1 cellular context compared by ENCODE assay signal in the genomic region with DNA sequence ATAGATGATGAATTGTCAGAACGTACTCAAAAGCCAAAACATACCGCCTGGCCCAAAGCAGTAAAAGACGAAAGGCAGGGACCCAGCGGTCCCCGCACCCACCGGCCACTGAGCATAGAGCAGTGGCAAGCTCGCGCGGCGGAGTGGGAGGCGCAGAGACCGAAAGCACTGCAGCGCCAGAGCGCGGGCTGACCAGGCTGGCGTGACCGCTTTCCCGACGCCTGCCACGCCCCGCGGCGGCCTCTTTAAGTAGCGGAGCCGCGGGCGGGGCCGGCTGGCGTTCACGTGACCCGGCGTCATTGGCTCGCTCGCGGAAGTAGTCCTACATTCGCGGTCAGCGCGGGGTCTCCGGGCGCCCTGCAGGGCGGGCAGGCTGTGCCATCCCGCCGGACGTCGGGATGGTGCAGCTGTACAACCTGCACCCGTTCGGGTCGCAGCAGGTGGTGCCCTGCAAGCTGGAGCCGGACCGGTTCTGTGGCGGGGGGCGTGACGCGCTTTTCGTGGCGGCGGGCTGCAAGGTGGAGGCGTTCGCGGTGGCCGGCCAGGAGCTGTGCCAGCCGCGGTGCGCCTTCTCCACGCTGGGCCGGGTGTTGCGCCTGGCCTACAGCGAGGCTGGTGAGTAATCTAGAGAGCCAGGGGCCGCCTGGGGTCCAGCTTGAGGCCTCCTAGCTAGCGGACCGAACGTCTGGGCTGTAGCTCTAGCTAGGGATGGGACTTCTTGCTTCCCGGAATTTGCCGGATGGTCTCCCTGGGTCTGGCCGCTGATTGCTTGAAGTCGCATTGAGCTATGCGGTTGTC.
A peak's percentile ranks its signal among the peaks of the same experiment; 100 is the strongest.
TF ChIP-seq lines count a peak whose summit lies in the region.

A gene with protein sequence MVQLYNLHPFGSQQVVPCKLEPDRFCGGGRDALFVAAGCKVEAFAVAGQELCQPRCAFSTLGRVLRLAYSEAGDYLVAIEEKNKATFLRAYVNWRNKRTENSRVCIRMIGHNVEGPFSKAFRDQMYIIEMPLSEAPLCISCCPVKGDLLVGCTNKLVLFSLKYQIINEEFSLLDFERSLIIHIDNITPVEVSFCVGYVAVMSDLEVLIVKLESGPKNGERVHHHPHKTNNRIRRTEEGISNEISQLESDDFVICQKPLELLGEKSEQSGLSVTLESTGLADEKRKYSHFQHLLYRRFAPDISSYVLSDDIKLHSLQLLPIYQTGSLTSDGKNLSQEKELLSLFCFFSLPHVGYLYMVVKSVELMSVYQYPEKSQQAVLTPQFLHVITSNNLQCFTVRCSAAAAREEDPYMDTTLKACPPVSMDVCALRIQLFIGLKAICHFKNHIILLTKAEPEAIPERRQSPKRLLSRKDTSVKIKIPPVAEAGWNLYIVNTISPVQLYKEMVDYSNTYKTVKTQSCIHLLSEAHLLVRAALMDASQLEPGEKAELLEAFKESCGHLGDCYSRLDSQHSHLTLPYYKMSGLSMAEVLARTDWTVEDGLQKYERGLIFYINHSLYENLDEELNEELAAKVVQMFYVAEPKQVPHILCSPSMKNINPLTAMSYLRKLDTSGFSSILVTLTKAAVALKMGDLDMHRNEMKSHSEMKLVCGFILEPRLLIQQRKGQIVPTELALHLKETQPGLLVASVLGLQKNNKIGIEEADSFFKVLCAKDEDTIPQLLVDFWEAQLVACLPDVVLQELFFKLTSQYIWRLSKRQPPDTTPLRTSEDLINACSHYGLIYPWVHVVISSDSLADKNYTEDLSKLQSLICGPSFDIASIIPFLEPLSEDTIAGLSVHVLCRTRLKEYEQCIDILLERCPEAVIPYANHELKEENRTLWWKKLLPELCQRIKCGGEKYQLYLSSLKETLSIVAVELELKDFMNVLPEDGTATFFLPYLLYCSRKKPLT (plus strand): TSS at position 313 of the 798 bp plus-strand sequence. CDS start 86 bp downstream, at position 399.

TF ChIP-seq in HepG2, 621 proteins besides CTCF, POLR2A, EP300 and RAD21 (continued from another document and continues in another):
- TF ChIP-seq MAZ (IDR thresholded peaks at IDR 0.05; ENCODE audit: borderline replicate concordance, low read depth, low read length) (peak; percentile 47; the same call in 1 of the 2 replicates), MAZ (CRISPR knock-in tag; IDR thresholded peaks at IDR 0.05; ENCODE audit: low read depth) (peak; percentile 77), THYN1 (CRISPR knock-in tag; IDR thresholded peaks at IDR 0.05; ENCODE audit: borderline replicate concordance, low read depth) (no peak), YEATS4 (CRISPR knock-in tag; IDR thresholded peaks at IDR 0.05; ENCODE audit: borderline replicate concordance) (peak; percentile 85), RBAK (CRISPR knock-in tag; IDR thresholded peaks at IDR 0.05) (no peak), ZNF274 (CRISPR knock-in tag; IDR thresholded peaks at IDR 0.05) (peak; percentile 70; the same call in 1 of the 2 replicates), FLYWCH1 (CRISPR knock-in tag; IDR thresholded peaks at IDR 0.05) (peak; percentile 87), TBX2 (CRISPR knock-in tag; IDR thresholded peaks at IDR 0.05; ENCODE audit: borderline replicate concordance) (peak; percentile 78), ZNF460 (CRISPR knock-in tag; IDR thresholded peaks at IDR 0.05; ENCODE audit: borderline replicate concordance) (no peak; the same call in 1 of the 2 replicates), ZNF549 (CRISPR knock-in tag; IDR thresholded peaks at IDR 0.05) (no peak), PHF5A (CRISPR knock-in tag; IDR thresholded peaks at IDR 0.05; ENCODE audit: low read depth, unreplicated experiment) (peak; percentile 56), ZFP62 (CRISPR knock-in tag; IDR thresholded peaks at IDR 0.05) (0 out of 2 replicates have a peak, but pooled peaks have one; percentile 56), TBL1XR1 (IDR thresholded peaks at IDR 0.05; ENCODE audit: borderline replicate concordance, low read length, partially characterized antibody) (no peak), KLF15 (CRISPR knock-in tag; IDR thresholded peaks at IDR 0.05; ENCODE audit: borderline replicate concordance) (peak; percentile 81; the same call in 1 of the 2 replicates), ZNF12 (CRISPR knock-in tag; IDR thresholded peaks at IDR 0.05) (peak; percentile 48; the same call in 1 of the 2 replicates), ZZZ3 (CRISPR knock-in tag; IDR thresholded peaks at IDR 0.05; ENCODE audit: borderline replicate concordance) (peak; percentile 74; the same call in 1 of the 2 replicates), KMT2A (CRISPR knock-in tag; IDR thresholded peaks at IDR 0.05) (peak; percentile 94), MATR3 (CRISPR knock-in tag; IDR thresholded peaks at IDR 0.05) (no peak), TSC22D2 (CRISPR knock-in tag; IDR thresholded peaks at IDR 0.05; ENCODE audit: borderline replicate concordance) (peak; percentile 22; the same call in 1 of the 2 replicates), TAF1 (CRISPR knock-in tag; IDR thresholded peaks at IDR 0.05) (peak; percentile 87), TRIM24 (CRISPR knock-in tag; IDR thresholded peaks at IDR 0.05) (no peak), CREM (IDR thresholded peaks at IDR 0.05) (peak; percentile 36; the same call in 1 of the 2 replicates), CREM (CRISPR knock-in tag; IDR thresholded peaks at IDR 0.05) (no peak), MXI1 (IDR thresholded peaks at IDR 0.05; ENCODE audit: borderline replicate concordance, low read depth, low read length) (peak; percentile 86; the same call in 1 of the 3 replicates), SP4 (CRISPR knock-in tag; IDR thresholded peaks at IDR 0.05) (peak; percentile 91), ZNF441 (CRISPR knock-in tag; IDR thresholded peaks at IDR 0.05; ENCODE audit: borderline replicate concordance) (peak; percentile 73; the same call in 1 of the 2 replicates), CBX1 (IDR thresholded peaks at IDR 0.05; ENCODE audit: low read depth) (no peak), TCF12 (IDR thresholded peaks at IDR 0.05) (no peak), TCF12 (CRISPR knock-in tag; IDR thresholded peaks at IDR 0.05) (peak; percentile 50; the same call in 1 of the 2 replicates), ZFP37 (CRISPR knock-in tag; IDR thresholded peaks at IDR 0.05; ENCODE audit: borderline replicate concordance) (no peak)
- TF ChIP-seq, protein P1, sequence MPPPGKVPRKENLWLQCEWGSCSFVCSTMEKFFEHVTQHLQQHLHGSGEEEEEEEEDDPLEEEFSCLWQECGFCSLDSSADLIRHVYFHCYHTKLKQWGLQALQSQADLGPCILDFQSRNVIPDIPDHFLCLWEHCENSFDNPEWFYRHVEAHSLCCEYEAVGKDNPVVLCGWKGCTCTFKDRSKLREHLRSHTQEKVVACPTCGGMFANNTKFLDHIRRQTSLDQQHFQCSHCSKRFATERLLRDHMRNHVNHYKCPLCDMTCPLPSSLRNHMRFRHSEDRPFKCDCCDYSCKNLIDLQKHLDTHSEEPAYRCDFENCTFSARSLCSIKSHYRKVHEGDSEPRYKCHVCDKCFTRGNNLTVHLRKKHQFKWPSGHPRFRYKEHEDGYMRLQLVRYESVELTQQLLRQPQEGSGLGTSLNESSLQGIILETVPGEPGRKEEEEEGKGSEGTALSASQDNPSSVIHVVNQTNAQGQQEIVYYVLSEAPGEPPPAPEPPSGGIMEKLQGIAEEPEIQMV (CRISPR knock-in tag; IDR thresholded peaks at IDR 0.05; ENCODE audit: low read depth) = no peak
- TF ChIP-seq, protein P2, sequence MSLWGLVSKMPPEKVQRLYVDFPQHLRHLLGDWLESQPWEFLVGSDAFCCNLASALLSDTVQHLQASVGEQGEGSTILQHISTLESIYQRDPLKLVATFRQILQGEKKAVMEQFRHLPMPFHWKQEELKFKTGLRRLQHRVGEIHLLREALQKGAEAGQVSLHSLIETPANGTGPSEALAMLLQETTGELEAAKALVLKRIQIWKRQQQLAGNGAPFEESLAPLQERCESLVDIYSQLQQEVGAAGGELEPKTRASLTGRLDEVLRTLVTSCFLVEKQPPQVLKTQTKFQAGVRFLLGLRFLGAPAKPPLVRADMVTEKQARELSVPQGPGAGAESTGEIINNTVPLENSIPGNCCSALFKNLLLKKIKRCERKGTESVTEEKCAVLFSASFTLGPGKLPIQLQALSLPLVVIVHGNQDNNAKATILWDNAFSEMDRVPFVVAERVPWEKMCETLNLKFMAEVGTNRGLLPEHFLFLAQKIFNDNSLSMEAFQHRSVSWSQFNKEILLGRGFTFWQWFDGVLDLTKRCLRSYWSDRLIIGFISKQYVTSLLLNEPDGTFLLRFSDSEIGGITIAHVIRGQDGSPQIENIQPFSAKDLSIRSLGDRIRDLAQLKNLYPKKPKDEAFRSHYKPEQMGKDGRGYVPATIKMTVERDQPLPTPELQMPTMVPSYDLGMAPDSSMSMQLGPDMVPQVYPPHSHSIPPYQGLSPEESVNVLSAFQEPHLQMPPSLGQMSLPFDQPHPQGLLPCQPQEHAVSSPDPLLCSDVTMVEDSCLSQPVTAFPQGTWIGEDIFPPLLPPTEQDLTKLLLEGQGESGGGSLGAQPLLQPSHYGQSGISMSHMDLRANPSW (CRISPR knock-in tag; IDR thresholded peaks at IDR 0.05; ENCODE audit: borderline replicate concordance) = peak; percentile 31; the same call in 1 of the 2 replicates
- TF ChIP-seq, protein P3, sequence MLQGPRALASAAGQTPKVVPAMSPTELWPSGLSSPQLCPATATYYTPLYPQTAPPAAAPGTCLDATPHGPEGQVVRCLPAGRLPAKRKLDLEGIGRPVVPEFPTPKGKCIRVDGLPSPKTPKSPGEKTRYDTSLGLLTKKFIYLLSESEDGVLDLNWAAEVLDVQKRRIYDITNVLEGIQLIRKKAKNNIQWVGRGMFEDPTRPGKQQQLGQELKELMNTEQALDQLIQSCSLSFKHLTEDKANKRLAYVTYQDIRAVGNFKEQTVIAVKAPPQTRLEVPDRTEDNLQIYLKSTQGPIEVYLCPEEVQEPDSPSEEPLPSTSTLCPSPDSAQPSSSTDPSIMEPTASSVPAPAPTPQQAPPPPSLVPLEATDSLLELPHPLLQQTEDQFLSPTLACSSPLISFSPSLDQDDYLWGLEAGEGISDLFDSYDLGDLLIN (CRISPR knock-in tag; IDR thresholded peaks at IDR 0.05; ENCODE audit: borderline replicate concordance) = peak; percentile 19
- TF ChIP-seq, protein P4, sequence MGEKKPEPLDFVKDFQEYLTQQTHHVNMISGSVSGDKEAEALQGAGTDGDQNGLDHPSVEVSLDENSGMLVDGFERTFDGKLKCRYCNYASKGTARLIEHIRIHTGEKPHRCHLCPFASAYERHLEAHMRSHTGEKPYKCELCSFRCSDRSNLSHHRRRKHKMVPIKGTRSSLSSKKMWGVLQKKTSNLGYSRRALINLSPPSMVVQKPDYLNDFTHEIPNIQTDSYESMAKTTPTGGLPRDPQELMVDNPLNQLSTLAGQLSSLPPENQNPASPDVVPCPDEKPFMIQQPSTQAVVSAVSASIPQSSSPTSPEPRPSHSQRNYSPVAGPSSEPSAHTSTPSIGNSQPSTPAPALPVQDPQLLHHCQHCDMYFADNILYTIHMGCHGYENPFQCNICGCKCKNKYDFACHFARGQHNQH (CRISPR knock-in tag; IDR thresholded peaks at IDR 0.05) = no peak; the same call in 1 of the 2 replicates
- TF ChIP-seq, protein P5, sequence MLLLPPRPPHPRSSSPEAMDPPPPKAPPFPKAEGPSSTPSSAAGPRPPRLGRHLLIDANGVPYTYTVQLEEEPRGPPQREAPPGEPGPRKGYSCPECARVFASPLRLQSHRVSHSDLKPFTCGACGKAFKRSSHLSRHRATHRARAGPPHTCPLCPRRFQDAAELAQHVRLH (CRISPR knock-in tag; IDR thresholded peaks at IDR 0.05; ENCODE audit: borderline replicate concordance, low read depth) = no peak
- TF ChIP-seq, protein P6, sequence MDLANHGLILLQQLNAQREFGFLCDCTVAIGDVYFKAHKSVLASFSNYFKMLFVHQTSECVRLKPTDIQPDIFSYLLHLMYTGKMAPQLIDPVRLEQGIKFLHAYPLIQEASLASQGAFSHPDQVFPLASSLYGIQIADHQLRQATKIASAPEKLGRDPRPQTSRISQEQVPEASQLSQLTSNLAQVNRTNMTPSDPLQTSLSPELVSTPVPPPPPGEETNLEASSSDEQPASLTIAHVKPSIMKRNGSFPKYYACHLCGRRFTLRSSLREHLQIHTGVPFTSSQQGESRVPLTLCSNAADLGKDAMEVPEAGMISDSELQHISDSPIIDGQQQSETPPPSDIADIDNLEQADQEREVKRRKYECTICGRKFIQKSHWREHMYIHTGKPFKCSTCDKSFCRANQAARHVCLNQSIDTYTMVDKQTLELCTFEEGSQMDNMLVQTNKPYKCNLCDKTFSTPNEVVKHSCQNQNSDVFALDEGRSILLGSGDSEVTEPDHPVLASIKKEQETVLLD (CRISPR knock-in tag; IDR thresholded peaks at IDR 0.05; ENCODE audit: low read depth) = 0 out of 2 replicates have a peak, but pooled peaks have one; percentile 20
- TF ChIP-seq, protein P7, sequence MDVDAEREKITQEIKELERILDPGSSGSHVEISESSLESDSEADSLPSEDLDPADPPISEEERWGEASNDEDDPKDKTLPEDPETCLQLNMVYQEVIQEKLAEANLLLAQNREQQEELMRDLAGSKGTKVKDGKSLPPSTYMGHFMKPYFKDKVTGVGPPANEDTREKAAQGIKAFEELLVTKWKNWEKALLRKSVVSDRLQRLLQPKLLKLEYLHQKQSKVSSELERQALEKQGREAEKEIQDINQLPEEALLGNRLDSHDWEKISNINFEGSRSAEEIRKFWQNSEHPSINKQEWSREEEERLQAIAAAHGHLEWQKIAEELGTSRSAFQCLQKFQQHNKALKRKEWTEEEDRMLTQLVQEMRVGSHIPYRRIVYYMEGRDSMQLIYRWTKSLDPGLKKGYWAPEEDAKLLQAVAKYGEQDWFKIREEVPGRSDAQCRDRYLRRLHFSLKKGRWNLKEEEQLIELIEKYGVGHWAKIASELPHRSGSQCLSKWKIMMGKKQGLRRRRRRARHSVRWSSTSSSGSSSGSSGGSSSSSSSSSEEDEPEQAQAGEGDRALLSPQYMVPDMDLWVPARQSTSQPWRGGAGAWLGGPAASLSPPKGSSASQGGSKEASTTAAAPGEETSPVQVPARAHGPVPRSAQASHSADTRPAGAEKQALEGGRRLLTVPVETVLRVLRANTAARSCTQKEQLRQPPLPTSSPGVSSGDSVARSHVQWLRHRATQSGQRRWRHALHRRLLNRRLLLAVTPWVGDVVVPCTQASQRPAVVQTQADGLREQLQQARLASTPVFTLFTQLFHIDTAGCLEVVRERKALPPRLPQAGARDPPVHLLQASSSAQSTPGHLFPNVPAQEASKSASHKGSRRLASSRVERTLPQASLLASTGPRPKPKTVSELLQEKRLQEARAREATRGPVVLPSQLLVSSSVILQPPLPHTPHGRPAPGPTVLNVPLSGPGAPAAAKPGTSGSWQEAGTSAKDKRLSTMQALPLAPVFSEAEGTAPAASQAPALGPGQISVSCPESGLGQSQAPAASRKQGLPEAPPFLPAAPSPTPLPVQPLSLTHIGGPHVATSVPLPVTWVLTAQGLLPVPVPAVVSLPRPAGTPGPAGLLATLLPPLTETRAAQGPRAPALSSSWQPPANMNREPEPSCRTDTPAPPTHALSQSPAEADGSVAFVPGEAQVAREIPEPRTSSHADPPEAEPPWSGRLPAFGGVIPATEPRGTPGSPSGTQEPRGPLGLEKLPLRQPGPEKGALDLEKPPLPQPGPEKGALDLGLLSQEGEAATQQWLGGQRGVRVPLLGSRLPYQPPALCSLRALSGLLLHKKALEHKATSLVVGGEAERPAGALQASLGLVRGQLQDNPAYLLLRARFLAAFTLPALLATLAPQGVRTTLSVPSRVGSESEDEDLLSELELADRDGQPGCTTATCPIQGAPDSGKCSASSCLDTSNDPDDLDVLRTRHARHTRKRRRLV (CRISPR knock-in tag; IDR thresholded peaks at IDR 0.05) = peak; percentile 80
- TF ChIP-seq, protein P8, sequence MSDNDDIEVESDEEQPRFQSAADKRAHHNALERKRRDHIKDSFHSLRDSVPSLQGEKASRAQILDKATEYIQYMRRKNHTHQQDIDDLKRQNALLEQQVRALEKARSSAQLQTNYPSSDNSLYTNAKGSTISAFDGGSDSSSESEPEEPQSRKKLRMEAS (IDR thresholded peaks at IDR 0.05) = peak; percentile 87
